8 cellular contexts compared by ENCODE assay signal in genomic region chr12:3200032-3200617, GRCh38.
A peak's percentile ranks its signal among the peaks of the same experiment; 100 is the strongest.
DNase-seq lines count a peak whose midpoint lies in the region; ATAC-seq and FAIRE-seq lines count a peak whose summit lies in the region.

No MANE protein-coding gene starts in this region.

- ATAC-seq in GM21723 (IDR thresholded peaks at IDR 0.05; ENCODE audit: unreplicated experiment) (no peak), GM18498 (IDR thresholded peaks at IDR 0.05; ENCODE audit: unreplicated experiment) (no peak)

- DNase-seq in NCI-H146 treated with DMSO at 0.1 percent for 48 hours (lab: John Stamatoyannopoulos, UW; ENCODE audit: unreplicated experiment) (peak; percentile 53), astrocyte of the hippocampus (ENCODE audit: low read depth, low spot score) (peak; percentile 86), small intestine (peak; percentile 9), HCEC 1CT (no peak)

- H3K4me1 ChIP-seq in BLaER1 (peaks cover 78% of the 10 kb centered on the region), iPS-20b (ENCODE audit: insufficient read depth, low read length) (peaks cover 16% of the 10 kb centered on the region; the same call in 1 of the 2 replicates), small intestine (ENCODE audit: control insufficient read depth in 2 of 2, insufficient read depth in 1 of 2, low read depth in 1 of 2, low read length in 1 of 2) (no peaks in the 10 kb centered on the region)

- WGBS in small intestine, 3 donors = 1 to 3% (median 1%) methylated on average over 42 to 49 of the region's 49 CpGs

- no peaks in the 10 kb centered on the region for H3K36me3 ChIP-seq in BLaER1
- no peaks in the 10 kb centered on the region for H3K36me3 ChIP-seq in iPS-20b (ENCODE audit: insufficient read depth, low read depth, low read length)
- H3K36me3 ChIP-seq in small intestine (ENCODE audit: control insufficient read depth in 2 of 2, insufficient read depth in 2 of 2, low read length in 2 of 2) = no peaks in the 10 kb centered on the region

- H4K20me1 ChIP-seq in BLaER1 = peaks cover 67% of the 10 kb centered on the region

- H3K4me3 ChIP-seq in BLaER1 (peak overlapping the region; percentile 63), iPS-20b (ENCODE audit: low read length) (peak overlapping the region; percentile 77), small intestine (ENCODE audit: low read depth in 1 of 2, low read length in 2 of 2) (peak overlapping the region in 1 of 2 donors; percentile 48)

- peaks cover 48% of the 10 kb centered on the region for H3K27me3 ChIP-seq in BLaER1
- peaks cover 62% of the 10 kb centered on the region for H3K27me3 ChIP-seq in iPS-20b (ENCODE audit: insufficient read depth, low read length)
- peaks cover 0 to 12% of the 10 kb centered on the region in 2 donors for H3K27me3 ChIP-seq in small intestine (ENCODE audit: control insufficient read depth in 2 of 2, insufficient read depth in 2 of 2, low read length in 2 of 2)

- peak overlapping the region; percentile 41; the same call in 1 of the 2 replicates for H3K9ac ChIP-seq in BLaER1
- peak overlapping the region; percentile 30; the same call in 1 of the 2 replicates for H3K9ac ChIP-seq in iPS-20b (ENCODE audit: low read depth, low read length)

- H3K4me2 ChIP-seq in BLaER1 = peak overlapping the region; percentile 98

- H3K9me3 ChIP-seq in BLaER1 = no peaks in the 10 kb centered on the region
- H3K9me3 ChIP-seq in iPS-20b (ENCODE audit: insufficient read depth, low read depth, low read length) = no peaks in the 10 kb centered on the region
- H3K9me3 ChIP-seq in small intestine (ENCODE audit: control insufficient read depth, low read depth) = no peaks in the 10 kb centered on the region

- H3K27ac ChIP-seq in BLaER1 = no peak overlapping the region
- H3K27ac ChIP-seq in iPS-20b (ENCODE audit: low read length) = no peak overlapping the region
- H3K27ac ChIP-seq in small intestine (ENCODE audit: low read depth in 1 of 2, low read length in 1 of 2) = no peak overlapping the region

- no peak for FAIRE-seq in small intestine (lab: Jason Lieb, UNC)
